In genomic region chr6:146543940-146544661, GRCh38 we compare ENCODE assay signal across 8 cellular contexts. TPM values are rescaled to one million over a fixed set of nuclear protein-coding genes. Genes with fewer than 3 reads are reported as not detected.
A peak's percentile ranks its signal among the peaks of the same experiment; 100 is the strongest.
DNase-seq lines count a peak whose midpoint lies in the region; ATAC-seq, FAIRE-seq and TF ChIP-seq lines count a peak whose summit lies in the region.

No MANE protein-coding gene starts in this region.

- no peak for TF ChIP-seq POLR2A in gastroesophageal sphincter (IDR thresholded peaks at IDR 0.05)

- peak overlapping the region; percentile 59 for H3K4me3 Mint-ChIP-seq in activated naive CD4-positive, alpha-beta T cell treated with anti-CD3 and anti-CD28 coated beads for 36 hours
- H3K4me3 Mint-ChIP-seq in activated T-helper 2 cell treated with anti-CD3 and anti-CD28 coated beads, Interferon-gamma antibody, Interleukin-2, Interleukin-4, amounts not matched to agents 10 μg/mL and 5 μg/mL and 100 μg/mL, durations not matched to agents 14 hours and 24 hours and 36 hours (ENCODE audit: low read depth) = peak overlapping the region; percentile 80
- peak overlapping the region; percentile 99 for H3K4me3 Mint-ChIP-seq in nephron progenitor cell

- 0 to 6% methylated on average over 2 to 11 of the region's 34 CpGs for WGBS in gastroesophageal sphincter (ENCODE audit: low coverage in 1 of 2), 2 donors

- ATAC-seq in gastroesophageal sphincter (peak; percentile 9), HG02885 (IDR thresholded peaks at IDR 0.05; ENCODE audit: poor library complexity, unreplicated experiment) (no peak)

- FAIRE-seq in HTR-8/SVneo (lab: Jason Lieb, UNC) = no peak

- DNase-seq in activated naive CD4-positive, alpha-beta T cell treated with anti-CD3 and anti-CD28 coated beads for 36 hours = no peak
- no peak for DNase-seq in activated naive CD4-positive, alpha-beta T cell treated with Interleukin-2 at 50 U/mL for 16 hours
- DNase-seq in HTR-8/SVneo (ENCODE audit: insufficient read length, low spot score) (peak; percentile 11), nephron progenitor cell (peak; percentile 34), NCI-H1092 (lab: John Stamatoyannopoulos, UW) (no peak)
- no peak for DNase-seq in activated T-helper 2 cell treated with anti-CD3 and anti-CD28 coated beads, Interferon-gamma antibody, Interleukin-2, Interleukin-4, amounts not matched to agents 10 μg/mL and 5 μg/mL and 100 μg/mL, durations not matched to agents 14 hours and 24 hours and 36 hours (ENCODE audit: low spot score)

- no peaks in the 10 kb centered on the region for H3K9me3 Mint-ChIP-seq in activated naive CD4-positive, alpha-beta T cell treated with anti-CD3 and anti-CD28 coated beads for 36 hours
- no peaks in the 10 kb centered on the region for H3K9me3 Mint-ChIP-seq in activated T-helper 2 cell treated with anti-CD3 and anti-CD28 coated beads, Interferon-gamma antibody, Interleukin-2, Interleukin-4, amounts not matched to agents 10 μg/mL and 5 μg/mL and 100 μg/mL, durations not matched to agents 14 hours and 24 hours and 36 hours
- H3K9me3 Mint-ChIP-seq in nephron progenitor cell = no peaks in the 10 kb centered on the region

- no peaks in the 10 kb centered on the region for H3K36me3 Mint-ChIP-seq in activated naive CD4-positive, alpha-beta T cell treated with anti-CD3 and anti-CD28 coated beads for 36 hours (ENCODE audit: low read depth)
- peaks cover 2% of the 10 kb centered on the region for H3K36me3 Mint-ChIP-seq in activated T-helper 2 cell treated with anti-CD3 and anti-CD28 coated beads, Interferon-gamma antibody, Interleukin-2, Interleukin-4, amounts not matched to agents 10 μg/mL and 5 μg/mL and 100 μg/mL, durations not matched to agents 14 hours and 24 hours and 36 hours (ENCODE audit: low read depth)
- H3K36me3 Mint-ChIP-seq in nephron progenitor cell (ENCODE audit: low read depth) = peaks cover under 1% of the 10 kb centered on the region

- H3K27me3 Mint-ChIP-seq in activated naive CD4-positive, alpha-beta T cell treated with anti-CD3 and anti-CD28 coated beads for 36 hours (ENCODE audit: low read depth) = peaks cover 41% of the 10 kb centered on the region
- H3K27me3 Mint-ChIP-seq in activated T-helper 2 cell treated with anti-CD3 and anti-CD28 coated beads, Interferon-gamma antibody, Interleukin-2, Interleukin-4, amounts not matched to agents 10 μg/mL and 5 μg/mL and 100 μg/mL, durations not matched to agents 14 hours and 24 hours and 36 hours (ENCODE audit: low read depth) = peaks cover 38% of the 10 kb centered on the region
- H3K27me3 Mint-ChIP-seq in nephron progenitor cell (ENCODE audit: low read depth, poor library complexity) = peaks cover 3% of the 10 kb centered on the region

- H3K4me1 Mint-ChIP-seq in activated naive CD4-positive, alpha-beta T cell treated with anti-CD3 and anti-CD28 coated beads for 36 hours (ENCODE audit: low read depth) = peaks cover 6% of the 10 kb centered on the region
- H3K4me1 Mint-ChIP-seq in activated T-helper 2 cell treated with anti-CD3 and anti-CD28 coated beads, Interferon-gamma antibody, Interleukin-2, Interleukin-4, amounts not matched to agents 10 μg/mL and 5 μg/mL and 100 μg/mL, durations not matched to agents 14 hours and 24 hours and 36 hours (ENCODE audit: low read depth) = peaks cover 8% of the 10 kb centered on the region
- H3K4me1 Mint-ChIP-seq in nephron progenitor cell = peaks cover 24% of the 10 kb centered on the region

- TF ChIP-seq CTCF in gastroesophageal sphincter (IDR thresholded peaks at IDR 0.05) = no peak
- no peak for TF ChIP-seq CTCF in nephron progenitor cell (IDR thresholded peaks at IDR 0.05)

- no peaks in the 10 kb centered on the region for H3K27me3 ChIP-seq in gastroesophageal sphincter

- peaks cover 11 to 44% (median 11%) of the 10 kb centered on the region in 3 donors for H3K4me1 ChIP-seq in gastroesophageal sphincter

- CTCF ChIA-PET in activated naive CD4-positive, alpha-beta T cell treated with anti-CD3 and anti-CD28 coated beads for 36 hours (lab: Charles Lee) = no interaction called here

- TF ChIP-seq EP300 in gastroesophageal sphincter (IDR thresholded peaks at IDR 0.05) = no peak

- intact Hi-C loops in activated naive CD4-positive, alpha-beta T cell treated with anti-CD3 and anti-CD28 coated beads for 36 hours (cut with micrococcal nuclease) = loop anchor here (5.0 kb wide), 2 partner anchors 158 to 228 kb away; no protein-coding TSS in a partner anchor
- intact Hi-C loops in activated T-helper 2 cell treated with anti-CD3 and anti-CD28 coated beads, Interferon-gamma antibody, Interleukin-2, Interleukin-4, amounts not matched to agents 10 μg/mL and 5 μg/mL and 100 μg/mL, durations not matched to agents 14 hours and 24 hours and 36 hours (cut with micrococcal nuclease) = loop anchor here (2.0 kb wide), 1 partner anchor 157 kb away; no protein-coding TSS in a partner anchor

- peak overlapping the region; percentile 62 to 70 for H3K4me3 ChIP-seq in gastroesophageal sphincter

- H3K27ac Mint-ChIP-seq in activated naive CD4-positive, alpha-beta T cell treated with anti-CD3 and anti-CD28 coated beads for 36 hours = no peak overlapping the region
- peak overlapping the region; percentile 55 for H3K27ac Mint-ChIP-seq in activated T-helper 2 cell treated with anti-CD3 and anti-CD28 coated beads, Interferon-gamma antibody, Interleukin-2, Interleukin-4, amounts not matched to agents 10 μg/mL and 5 μg/mL and 100 μg/mL, durations not matched to agents 14 hours and 24 hours and 36 hours
- H3K27ac Mint-ChIP-seq in nephron progenitor cell = peak overlapping the region; percentile 99

- H3K27ac ChIP-seq in gastroesophageal sphincter = peak overlapping the region; percentile 90 to 99 (median 92)

- H3K9me3 ChIP-seq in gastroesophageal sphincter = no peaks in the 10 kb centered on the region

- peaks cover 0 to under 1% of the 10 kb centered on the region in 2 donors for H3K36me3 ChIP-seq in gastroesophageal sphincter

RNA-seq across cellular contexts. Expression of gene RAB32, which starts 0.5 kb away (rescaled TPM):
- total RNA-seq in activated naive CD4-positive, alpha-beta T cell treated with anti-CD3 and anti-CD28 coated beads for 36 hours = under 1 TPM in 1 of 2 experiments, not detected in 1; 0.25 TPM
- total RNA-seq in activated T-helper 2 cell treated with anti-CD3 and anti-CD28 coated beads, Interferon-gamma antibody, Interleukin-2, Interleukin-4, amounts not matched to agents 10 μg/mL and 5 μg/mL and 100 μg/mL, durations not matched to agents 14 hours and 24 hours and 36 hours = 2.4 and 2.7 TPM in 2 replicates
- 10 to 100 TPM; 23.0 to 47.4 (median 34.1) TPM for total RNA-seq in gastroesophageal sphincter

RNA-seq across cellular contexts. Expression of gene ADGB, which starts 54.7 kb away (rescaled TPM):
- total RNA-seq in activated naive CD4-positive, alpha-beta T cell treated with anti-CD3 and anti-CD28 coated beads for 36 hours = not detected
- 0.39 TPM in 1 of 2 replicates, not detected in the other for total RNA-seq in activated T-helper 2 cell treated with anti-CD3 and anti-CD28 coated beads, Interferon-gamma antibody, Interleukin-2, Interleukin-4, amounts not matched to agents 10 μg/mL and 5 μg/mL and 100 μg/mL, durations not matched to agents 14 hours and 24 hours and 36 hours
- total RNA-seq in gastroesophageal sphincter = not detected

Comparison
In these comparisons a context has a peak if more than half of its experiments do, and no peak if none do; other contexts are left out.
1. DNase-seq: peak in HTR-8/SVneo (single experiment) and nephron progenitor cell (single experiment); none in activated naive CD4-positive, alpha-beta T cell treated with anti-CD3 and anti-CD28 coated beads for 36 hours (single experiment), activated naive CD4-positive, alpha-beta T cell treated with Interleukin-2 at 50 U/mL for 16 hours (single experiment), activated T-helper 2 cell treated with anti-CD3 and anti-CD28 coated beads, Interferon-gamma antibody, Interleukin-2, Interleukin-4, amounts not matched to agents 10 μg/mL and 5 μg/mL and 100 μg/mL, durations not matched to agents 14 hours and 24 hours and 36 hours (single experiment) and NCI-H1092 (single experiment).
2. Peak in every context shown above with its lines, with median percentiles within 50 percentile points of each other: H3K4me3 Mint-ChIP-seq.